Comparison of ENCODE assay signal across 1 cellular context in the genomic region with DNA sequence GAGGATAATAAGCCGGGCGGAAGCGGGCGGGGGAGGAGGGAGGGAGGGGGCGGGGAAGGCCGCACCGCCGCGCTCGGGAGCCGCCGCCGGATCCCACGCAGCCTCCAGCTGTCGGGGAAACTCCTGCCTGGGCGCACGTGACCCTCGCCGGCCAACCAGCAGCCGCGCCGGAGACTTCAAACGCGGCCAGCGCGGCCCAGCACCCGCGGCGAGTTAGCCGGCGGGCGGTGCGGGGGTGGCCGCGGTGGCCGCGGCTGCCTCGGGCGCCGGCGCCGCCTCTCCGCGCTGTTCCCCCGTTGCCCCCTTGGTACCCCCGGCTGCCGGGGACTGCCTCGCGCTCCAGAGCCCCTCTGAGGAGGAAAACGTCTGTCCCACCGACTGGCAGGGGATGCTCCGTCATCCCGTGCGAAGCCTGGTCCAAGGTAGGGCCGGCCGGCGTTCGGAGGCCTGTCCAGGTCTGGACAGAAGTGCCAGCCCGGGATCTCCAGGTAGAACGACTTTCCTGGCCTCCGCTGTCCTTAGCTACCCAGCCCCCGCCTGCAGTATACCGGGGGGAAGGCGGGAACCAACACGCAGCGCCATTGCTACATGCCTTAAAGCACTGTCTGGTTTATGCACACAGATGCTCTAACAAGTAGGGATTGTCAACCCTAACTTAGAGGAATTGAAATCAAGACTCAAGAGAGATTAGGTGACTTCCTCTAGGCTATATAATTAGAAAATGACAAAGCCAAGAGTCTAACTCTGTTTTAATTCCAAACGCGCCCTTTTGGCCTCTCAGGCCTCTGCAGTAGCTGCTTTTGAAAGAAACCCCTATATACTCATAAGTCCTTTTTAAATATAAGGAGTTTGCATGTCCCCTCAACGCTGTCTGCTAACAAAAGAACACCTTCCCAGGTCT.
A peak's percentile ranks its signal among the peaks of the same experiment; 100 is the strongest.
TF ChIP-seq lines count a peak whose summit lies in the region.

A gene with protein sequence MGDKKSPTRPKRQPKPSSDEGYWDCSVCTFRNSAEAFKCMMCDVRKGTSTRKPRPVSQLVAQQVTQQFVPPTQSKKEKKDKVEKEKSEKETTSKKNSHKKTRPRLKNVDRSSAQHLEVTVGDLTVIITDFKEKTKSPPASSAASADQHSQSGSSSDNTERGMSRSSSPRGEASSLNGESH (minus strand): TSS at position 9 of the 901 bp plus-strand sequence. CDS start 68 bp downstream, outside the sequence.

TF ChIP-seq in A549, 52 proteins besides CTCF, POLR2A, EP300 and RAD21 (continued from another document):
- no peak for TF ChIP-seq CHD2 (IDR thresholded peaks at IDR 0.05; ENCODE audit: low read length, partially characterized antibody)
- no peak for TF ChIP-seq ZNF302 (CRISPR knock-in tag; IDR thresholded peaks at IDR 0.05)
- TF ChIP-seq, protein P1, sequence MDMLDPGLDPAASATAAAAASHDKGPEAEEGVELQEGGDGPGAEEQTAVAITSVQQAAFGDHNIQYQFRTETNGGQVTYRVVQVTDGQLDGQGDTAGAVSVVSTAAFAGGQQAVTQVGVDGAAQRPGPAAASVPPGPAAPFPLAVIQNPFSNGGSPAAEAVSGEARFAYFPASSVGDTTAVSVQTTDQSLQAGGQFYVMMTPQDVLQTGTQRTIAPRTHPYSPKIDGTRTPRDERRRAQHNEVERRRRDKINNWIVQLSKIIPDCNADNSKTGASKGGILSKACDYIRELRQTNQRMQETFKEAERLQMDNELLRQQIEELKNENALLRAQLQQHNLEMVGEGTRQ (IDR thresholded peaks at IDR 0.05): peak; percentile 59
